Comparison of ENCODE assay signal across 35 cellular contexts in the genomic region with DNA sequence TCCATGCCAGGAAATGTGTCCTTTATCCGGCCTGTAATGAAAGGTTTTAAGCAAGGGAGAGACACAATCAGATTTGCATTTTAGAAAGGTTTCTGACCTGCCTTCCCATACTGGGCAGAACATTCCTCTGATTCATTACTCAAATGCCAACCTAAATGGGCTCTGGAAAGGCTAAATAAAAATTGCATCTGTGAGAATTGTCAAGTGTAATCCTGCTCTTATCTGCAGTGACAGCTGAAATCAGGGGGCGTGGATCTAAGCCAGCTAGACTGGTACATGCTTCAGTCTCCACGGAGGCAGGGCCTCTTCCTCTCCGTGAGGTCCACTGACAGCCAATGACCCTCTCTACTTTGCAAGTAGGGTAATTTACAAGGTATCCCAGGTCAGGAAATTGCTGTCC.
"Had no signal": no experiment of that assay in that cellular context is flagged by ENCODE, and none has a peak within 500 bp of the region (broad histone marks: within the 10 kb centered on the region; RNA-seq: fewer than 3 reads in every experiment).

No MANE protein-coding gene starts in this region.

- H3K27me3 ChIP-seq: adrenal gland, body of pancreas, brain microvascular endothelial cell, breast epithelium had no signal

- H3K27ac Mint-ChIP-seq: activated CD4-positive, alpha-beta memory T cell treated with anti-CD3 and anti-CD28 coated beads, Interleukin-2, amount 10 ng/mL, durations not matched to agents 7 days and 5 days; activated CD4-positive, alpha-beta T cell treated with anti-CD3 and anti-CD28 coated beads for 36 hours; activated CD4-positive, alpha-beta T cell treated with anti-CD3 and anti-CD28 coated beads, Interleukin-2, amount 10 ng/mL, durations not matched to agents 7 days and 5 days; activated CD8-positive, alpha-beta memory T cell treated with anti-CD3 and anti-CD28 coated beads, Interleukin-2, amount 10 ng/mL, durations not matched to agents 7 days and 5 days; activated CD8-positive, alpha-beta T cell treated with anti-CD3 and anti-CD28 coated beads, Interleukin-2, amount 10 ng/mL, durations not matched to agents 7 days and 5 days; activated naive CD4-positive, alpha-beta T cell treated with anti-CD3 and anti-CD28 coated beads, Interleukin-2, amount 10 ng/mL, durations not matched to agents 7 days and 5 days; activated naive CD4-positive, alpha-beta T cell treated with anti-CD3 and anti-CD28 coated beads, Interleukin-2, amount 50 U/mL, for 24 hours; activated naive CD8-positive, alpha-beta T cell treated with anti-CD3 and anti-CD28 coated beads for 36 hours; activated T-cell treated with anti-CD3 and anti-CD28 coated beads, Interleukin-2, amount 50 U/mL, for 24 hours; activated T-helper 2 cell treated with anti-CD3 and anti-CD28 coated beads, Interferon-gamma antibody, Interleukin-2, Interleukin-4, amounts not matched to agents 10 μg/mL and 5 μg/mL and 100 μg/mL, durations not matched to agents 14 hours and 24 hours and 36 hours; T-helper 1 cell treated with Interleukin-12 subunit alpha and Interleukin-12 subunit beta and Interleukin-4 antibody, amounts not matched to agents 30 μg/mL and 1 μg/mL, for 36 hours; T-helper 2 cell treated with Interferon-gamma antibody and Interleukin-4, amounts not matched to agents 5 μg/mL and 100 μg/mL, for 36 hours; WTC11 had no signal

- H3K36me3 Mint-ChIP-seq: activated CD8-positive, alpha-beta memory T cell treated with anti-CD3 and anti-CD28 coated beads, Interleukin-2, amount 10 ng/mL, durations not matched to agents 7 days and 5 days; activated naive CD4-positive, alpha-beta T cell treated with anti-CD3 and anti-CD28 coated beads, Interleukin-2, amount 10 ng/mL, durations not matched to agents 7 days and 5 days; WTC11 had no signal

- ATAC-seq: activated CD4-positive, alpha-beta T cell treated with anti-CD3 and anti-CD28 coated beads for 36 hours; activated CD4-positive, CD25-positive, alpha-beta regulatory T cell treated with anti-CD3 and anti-CD28 coated beads, Interleukin-2, amount 50 U/mL, for 24 hours; activated CD8-positive, alpha-beta memory T cell treated with anti-CD3 and anti-CD28 coated beads, Interleukin-2, amount 10 ng/mL, durations not matched to agents 7 days and 5 days; activated CD8-positive, alpha-beta T cell treated with anti-CD3 and anti-CD28 coated beads, Interleukin-2, amount 10 ng/mL, durations not matched to agents 7 days and 5 days; body of pancreas; WTC11 had no signal

- H3K4me1 ChIP-seq: body of pancreas, breast epithelium had no signal

- DNase-seq: activated CD4-positive, alpha-beta memory T cell treated with anti-CD3 and anti-CD28 coated beads, Interleukin-2, amount 10 ng/mL, durations not matched to agents 7 days and 5 days; activated CD4-positive, alpha-beta T cell treated with anti-CD3 and anti-CD28 coated beads for 1 hour; activated CD4-positive, alpha-beta T cell treated with anti-CD3 and anti-CD28 coated beads for 36 hours; activated CD4-positive, alpha-beta T cell treated with anti-CD3 and anti-CD28 coated beads for 48 hours; activated CD4-positive, alpha-beta T cell treated with anti-CD3 and anti-CD28 coated beads, Interleukin-2, amount 10 ng/mL, durations not matched to agents 7 days and 5 days; activated CD4-positive, alpha-beta T cell treated with anti-CD3 and anti-CD28 coated beads, Interleukin-2, amount 50 U/mL, for 48 hours; activated CD4-positive, CD25-positive, alpha-beta regulatory T cell; activated CD8-positive, alpha-beta memory T cell treated with anti-CD3 and anti-CD28 coated beads for 24 hours; activated CD8-positive, alpha-beta memory T cell treated with anti-CD3 and anti-CD28 coated beads, Interleukin-2, amount 10 ng/mL, durations not matched to agents 7 days and 5 days; activated CD8-positive, alpha-beta memory T cell treated with anti-CD3 and anti-CD28 coated beads, Interleukin-2, amount 50 U/mL, for 48 hours; activated CD8-positive, alpha-beta T cell treated with anti-CD3 and anti-CD28 coated beads, Interleukin-2, amount 10 ng/mL, durations not matched to agents 7 days and 5 days; activated effector memory CD4-positive, alpha-beta T cell treated with Interleukin-2 at 50 U/mL for 16 hours; activated gamma-delta T cell; activated naive CD4-positive, alpha-beta T cell treated with anti-CD3 and anti-CD28 coated beads, Interleukin-2, amount 10 ng/mL, durations not matched to agents 7 days and 5 days; activated naive CD4-positive, alpha-beta T cell treated with Interleukin-2 at 50 U/mL for 16 hours; activated naive CD8-positive, alpha-beta T cell treated with anti-CD3 and anti-CD28 coated beads for 36 hours; activated T-cell treated with anti-CD3 and anti-CD28 coated beads, Interleukin-2, amount 50 U/mL, for 24 hours; activated T-cell treated with anti-CD3 and anti-CD28 coated beads, Interleukin-2, amount 50 U/mL, for 48 hours; adrenal gland; amniotic stem cell; aorta; body of pancreas; brain microvascular endothelial cell; central memory CD4-positive, alpha-beta T cell; T-helper 1 cell; T-helper 2 cell; T-helper 9 cell; WERI-Rb-1 had no signal

- H3K36me3 ChIP-seq: adrenal gland, brain microvascular endothelial cell, breast epithelium, WERI-Rb-1 had no signal

- H3K9me3 ChIP-seq: adrenal gland, body of pancreas, breast epithelium had no signal

- H3K9me3 Mint-ChIP-seq: activated CD4-positive, alpha-beta memory T cell treated with anti-CD3 and anti-CD28 coated beads, Interleukin-2, amount 10 ng/mL, durations not matched to agents 7 days and 5 days; activated CD4-positive, alpha-beta T cell treated with anti-CD3 and anti-CD28 coated beads, Interleukin-2, amount 10 ng/mL, durations not matched to agents 7 days and 5 days; activated naive CD4-positive, alpha-beta T cell treated with anti-CD3 and anti-CD28 coated beads, Interleukin-2, amount 10 ng/mL, durations not matched to agents 7 days and 5 days; activated naive CD4-positive, alpha-beta T cell treated with anti-CD3 and anti-CD28 coated beads, Interleukin-2, amount 50 U/mL, for 24 hours; activated naive CD8-positive, alpha-beta T cell treated with anti-CD3 and anti-CD28 coated beads for 36 hours; activated T-cell treated with anti-CD3 and anti-CD28 coated beads, Interleukin-2, amount 50 U/mL, for 24 hours; activated T-helper 2 cell treated with anti-CD3 and anti-CD28 coated beads, Interferon-gamma antibody, Interleukin-2, Interleukin-4, amounts not matched to agents 10 μg/mL and 5 μg/mL and 100 μg/mL, durations not matched to agents 14 hours and 24 hours and 36 hours; T-helper 1 cell treated with Interleukin-12 subunit alpha and Interleukin-12 subunit beta and Interleukin-4 antibody, amounts not matched to agents 30 μg/mL and 1 μg/mL, for 36 hours; T-helper 2 cell treated with Interferon-gamma antibody and Interleukin-4, amounts not matched to agents 5 μg/mL and 100 μg/mL, for 36 hours; WTC11 had no signal

- H3K27ac ChIP-seq: adrenal gland, body of pancreas, brain microvascular endothelial cell, breast epithelium, WERI-Rb-1 had no signal

- H3K4me3 ChIP-seq: adrenal gland, body of pancreas, breast epithelium had no signal
